ENCODE assay signal across 1 cellular context in the genomic region with DNA sequence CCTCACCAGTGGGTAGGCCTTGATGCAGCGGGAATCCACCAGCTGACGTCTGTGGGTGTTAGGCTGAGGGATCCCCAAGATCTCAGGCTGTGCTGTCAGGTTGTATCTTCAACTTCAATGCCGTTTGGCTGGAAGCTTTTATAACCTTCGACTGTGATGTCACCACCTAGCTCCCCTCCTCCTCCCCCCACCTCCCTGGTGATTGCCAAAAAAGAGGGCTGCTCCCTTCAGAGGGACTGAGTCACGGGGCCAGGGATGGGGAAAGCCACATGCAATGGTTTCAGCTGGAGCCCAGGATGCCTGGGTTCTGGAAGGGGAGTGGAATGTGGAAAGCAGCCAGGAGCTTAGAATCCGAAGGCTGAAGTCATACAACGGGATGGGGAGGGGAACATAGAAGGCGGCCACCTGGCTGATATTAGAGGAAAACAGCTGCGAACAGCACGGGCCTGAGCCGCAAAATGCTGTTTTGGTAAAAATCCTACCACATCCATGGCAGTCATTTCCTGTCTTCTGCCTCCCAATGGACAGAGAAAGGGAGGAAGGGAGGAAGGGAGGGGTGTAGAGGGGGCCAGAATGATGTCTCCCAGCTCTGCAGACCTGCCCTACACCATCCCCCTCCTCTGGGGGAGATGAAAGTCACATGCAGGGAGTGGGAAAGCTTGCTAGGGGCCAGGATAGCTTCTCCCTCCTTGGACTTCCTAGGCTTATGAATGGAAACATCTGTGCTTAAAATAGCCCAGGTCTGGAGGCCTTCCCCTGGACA.
TF ChIP-seq lines count a peak whose summit lies in the region.

A gene (minus strand): TSS at position 110 of the 763 bp plus-strand sequence. CDS start 1,022 bp downstream, outside the sequence.

TF ChIP-seq in H1, 55 proteins besides CTCF, POLR2A, EP300 and RAD21:
- TF ChIP-seq, protein P1, sequence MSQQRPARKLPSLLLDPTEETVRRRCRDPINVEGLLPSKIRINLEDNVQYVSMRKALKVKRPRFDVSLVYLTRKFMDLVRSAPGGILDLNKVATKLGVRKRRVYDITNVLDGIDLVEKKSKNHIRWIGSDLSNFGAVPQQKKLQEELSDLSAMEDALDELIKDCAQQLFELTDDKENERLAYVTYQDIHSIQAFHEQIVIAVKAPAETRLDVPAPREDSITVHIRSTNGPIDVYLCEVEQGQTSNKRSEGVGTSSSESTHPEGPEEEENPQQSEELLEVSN (IDR thresholded peaks at IDR 0.05), result no peak
- TF ChIP-seq GABPA (IDR thresholded peaks at IDR 0.05; ENCODE audit: borderline replicate concordance, insufficient read depth, low read length), result no peak
- TF ChIP-seq EGR1 (IDR thresholded peaks at IDR 0.05; ENCODE audit: borderline replicate concordance, low read depth, low read length), result no peak
- no peak for TF ChIP-seq CREB1 (IDR thresholded peaks at IDR 0.05)
- TF ChIP-seq BACH1 (IDR thresholded peaks at IDR 0.05; ENCODE audit: low read length), result no peak
- no peak for TF ChIP-seq JUN (IDR thresholded peaks at IDR 0.05; ENCODE audit: low read depth, low read length)
- TF ChIP-seq, protein P2, sequence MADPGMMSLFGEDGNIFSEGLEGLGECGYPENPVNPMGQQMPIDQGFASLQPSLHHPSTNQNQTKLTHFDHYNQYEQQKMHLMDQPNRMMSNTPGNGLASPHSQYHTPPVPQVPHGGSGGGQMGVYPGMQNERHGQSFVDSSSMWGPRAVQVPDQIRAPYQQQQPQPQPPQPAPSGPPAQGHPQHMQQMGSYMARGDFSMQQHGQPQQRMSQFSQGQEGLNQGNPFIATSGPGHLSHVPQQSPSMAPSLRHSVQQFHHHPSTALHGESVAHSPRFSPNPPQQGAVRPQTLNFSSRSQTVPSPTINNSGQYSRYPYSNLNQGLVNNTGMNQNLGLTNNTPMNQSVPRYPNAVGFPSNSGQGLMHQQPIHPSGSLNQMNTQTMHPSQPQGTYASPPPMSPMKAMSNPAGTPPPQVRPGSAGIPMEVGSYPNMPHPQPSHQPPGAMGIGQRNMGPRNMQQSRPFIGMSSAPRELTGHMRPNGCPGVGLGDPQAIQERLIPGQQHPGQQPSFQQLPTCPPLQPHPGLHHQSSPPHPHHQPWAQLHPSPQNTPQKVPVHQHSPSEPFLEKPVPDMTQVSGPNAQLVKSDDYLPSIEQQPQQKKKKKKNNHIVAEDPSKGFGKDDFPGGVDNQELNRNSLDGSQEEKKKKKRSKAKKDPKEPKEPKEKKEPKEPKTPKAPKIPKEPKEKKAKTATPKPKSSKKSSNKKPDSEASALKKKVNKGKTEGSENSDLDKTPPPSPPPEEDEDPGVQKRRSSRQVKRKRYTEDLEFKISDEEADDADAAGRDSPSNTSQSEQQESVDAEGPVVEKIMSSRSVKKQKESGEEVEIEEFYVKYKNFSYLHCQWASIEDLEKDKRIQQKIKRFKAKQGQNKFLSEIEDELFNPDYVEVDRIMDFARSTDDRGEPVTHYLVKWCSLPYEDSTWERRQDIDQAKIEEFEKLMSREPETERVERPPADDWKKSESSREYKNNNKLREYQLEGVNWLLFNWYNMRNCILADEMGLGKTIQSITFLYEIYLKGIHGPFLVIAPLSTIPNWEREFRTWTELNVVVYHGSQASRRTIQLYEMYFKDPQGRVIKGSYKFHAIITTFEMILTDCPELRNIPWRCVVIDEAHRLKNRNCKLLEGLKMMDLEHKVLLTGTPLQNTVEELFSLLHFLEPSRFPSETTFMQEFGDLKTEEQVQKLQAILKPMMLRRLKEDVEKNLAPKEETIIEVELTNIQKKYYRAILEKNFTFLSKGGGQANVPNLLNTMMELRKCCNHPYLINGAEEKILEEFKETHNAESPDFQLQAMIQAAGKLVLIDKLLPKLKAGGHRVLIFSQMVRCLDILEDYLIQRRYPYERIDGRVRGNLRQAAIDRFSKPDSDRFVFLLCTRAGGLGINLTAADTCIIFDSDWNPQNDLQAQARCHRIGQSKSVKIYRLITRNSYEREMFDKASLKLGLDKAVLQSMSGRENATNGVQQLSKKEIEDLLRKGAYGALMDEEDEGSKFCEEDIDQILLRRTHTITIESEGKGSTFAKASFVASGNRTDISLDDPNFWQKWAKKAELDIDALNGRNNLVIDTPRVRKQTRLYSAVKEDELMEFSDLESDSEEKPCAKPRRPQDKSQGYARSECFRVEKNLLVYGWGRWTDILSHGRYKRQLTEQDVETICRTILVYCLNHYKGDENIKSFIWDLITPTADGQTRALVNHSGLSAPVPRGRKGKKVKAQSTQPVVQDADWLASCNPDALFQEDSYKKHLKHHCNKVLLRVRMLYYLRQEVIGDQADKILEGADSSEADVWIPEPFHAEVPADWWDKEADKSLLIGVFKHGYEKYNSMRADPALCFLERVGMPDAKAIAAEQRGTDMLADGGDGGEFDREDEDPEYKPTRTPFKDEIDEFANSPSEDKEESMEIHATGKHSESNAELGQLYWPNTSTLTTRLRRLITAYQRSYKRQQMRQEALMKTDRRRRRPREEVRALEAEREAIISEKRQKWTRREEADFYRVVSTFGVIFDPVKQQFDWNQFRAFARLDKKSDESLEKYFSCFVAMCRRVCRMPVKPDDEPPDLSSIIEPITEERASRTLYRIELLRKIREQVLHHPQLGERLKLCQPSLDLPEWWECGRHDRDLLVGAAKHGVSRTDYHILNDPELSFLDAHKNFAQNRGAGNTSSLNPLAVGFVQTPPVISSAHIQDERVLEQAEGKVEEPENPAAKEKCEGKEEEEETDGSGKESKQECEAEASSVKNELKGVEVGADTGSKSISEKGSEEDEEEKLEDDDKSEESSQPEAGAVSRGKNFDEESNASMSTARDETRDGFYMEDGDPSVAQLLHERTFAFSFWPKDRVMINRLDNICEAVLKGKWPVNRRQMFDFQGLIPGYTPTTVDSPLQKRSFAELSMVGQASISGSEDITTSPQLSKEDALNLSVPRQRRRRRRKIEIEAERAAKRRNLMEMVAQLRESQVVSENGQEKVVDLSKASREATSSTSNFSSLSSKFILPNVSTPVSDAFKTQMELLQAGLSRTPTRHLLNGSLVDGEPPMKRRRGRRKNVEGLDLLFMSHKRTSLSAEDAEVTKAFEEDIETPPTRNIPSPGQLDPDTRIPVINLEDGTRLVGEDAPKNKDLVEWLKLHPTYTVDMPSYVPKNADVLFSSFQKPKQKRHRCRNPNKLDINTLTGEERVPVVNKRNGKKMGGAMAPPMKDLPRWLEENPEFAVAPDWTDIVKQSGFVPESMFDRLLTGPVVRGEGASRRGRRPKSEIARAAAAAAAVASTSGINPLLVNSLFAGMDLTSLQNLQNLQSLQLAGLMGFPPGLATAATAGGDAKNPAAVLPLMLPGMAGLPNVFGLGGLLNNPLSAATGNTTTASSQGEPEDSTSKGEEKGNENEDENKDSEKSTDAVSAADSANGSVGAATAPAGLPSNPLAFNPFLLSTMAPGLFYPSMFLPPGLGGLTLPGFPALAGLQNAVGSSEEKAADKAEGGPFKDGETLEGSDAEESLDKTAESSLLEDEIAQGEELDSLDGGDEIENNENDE (IDR thresholded peaks at IDR 0.05; ENCODE audit: insufficient replicate concordance, low read length), result no peak
- TF ChIP-seq SP2 (IDR thresholded peaks at IDR 0.05; ENCODE audit: low read length), result no peak
- no peak for TF ChIP-seq POLR2AphosphoS5 (IDR thresholded peaks at IDR 0.05; ENCODE audit: low read depth, low read length)
- no peak for TF ChIP-seq CHD1 (IDR thresholded peaks at IDR 0.05; ENCODE audit: low read depth, low read length)
